In the genomic region with DNA sequence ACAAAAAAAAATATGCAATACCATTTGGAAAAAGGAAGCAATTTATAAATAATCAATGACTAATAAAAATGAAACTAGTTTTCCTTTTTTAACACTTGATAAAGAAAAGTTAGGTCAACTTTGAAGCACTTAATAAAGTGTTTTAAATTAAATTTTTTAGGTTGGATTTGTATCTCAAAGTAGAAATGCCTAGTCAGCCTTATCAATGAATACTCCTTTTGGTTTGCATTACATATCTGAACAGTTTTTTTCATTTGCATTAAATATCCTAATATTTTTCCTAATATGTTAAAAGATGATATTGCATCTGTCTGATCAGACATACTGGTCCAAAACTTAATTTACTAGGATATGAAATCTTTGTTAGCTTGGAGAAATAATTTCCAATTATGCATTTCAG, we compare ENCODE assay signal across 11 cellular contexts.
"Had no signal": no experiment of that assay in that cellular context is flagged by ENCODE, and none has a peak within 500 bp of the region (broad histone marks: within the 10 kb centered on the region; RNA-seq: fewer than 3 reads in every experiment).

No MANE protein-coding gene starts in this region.

- ATAC-seq: GM23338, HCT116 had no signal

- H3K27ac ChIP-seq: GM23248 had no signal

- H3K36me3 ChIP-seq: HAP-1 had no signal

- H3K4me3 ChIP-seq: GM23248, GM23338, HAP-1 had no signal

- H3K4me1 ChIP-seq: HAP-1 had no signal

- H3K9ac ChIP-seq: GM23248 had no signal

- H3K4me2 ChIP-seq: GM23338 had no signal

- FAIRE-seq: H1, H54 had no signal

- DNase-seq: GM23248, GOT3, H7, H9, HCEC 1CT, HFFc6 had no signal

- H3K9me3 ChIP-seq: HAP-1 had no signal

- H2AFZ ChIP-seq: GM23248, GM23338 had no signal
